Comparison of ENCODE assay signal across 9 cellular contexts in genomic region chr16:81707411-81708321, GRCh38.
DNase-seq lines count a peak whose midpoint lies in the region; TF ChIP-seq lines count a peak whose summit lies in the region.
"Had no signal": no experiment of that assay in that cellular context is flagged by ENCODE, and none has a peak within 500 bp of the region (broad histone marks: within the 10 kb centered on the region; RNA-seq: fewer than 3 reads in every experiment).

No MANE protein-coding gene starts in this region.

- H3F3A ChIP-seq in OCI-LY1 (ENCODE audit: insufficient read depth, low read length), result no peaks in the 10 kb centered on the region; the same call in 1 of the 2 replicates

- H3K9me2 ChIP-seq in OCI-LY1 (ENCODE audit: low read depth, low read length), result no peaks in the 10 kb centered on the region

- H3K4me1 ChIP-seq in OCI-LY1 (ENCODE audit: insufficient read depth, low read length, severe bottlenecking), result peaks cover 20% of the 10 kb centered on the region

- DNase-seq in ELR (ENCODE audit: low read depth) (peak; percentile 36), fibroblast of mammary gland (ENCODE audit: low read depth) (peak; percentile 63), renal cortical epithelial cell (ENCODE audit: low read depth) (peak; percentile 63), NCI-H748 treated with DMSO at 0.1 percent for 48 hours (lab: John Stamatoyannopoulos, UW) (no peak), activated gamma-delta T cell (lab: John Stamatoyannopoulos, UW) (no peak), HuH-7.5 (ENCODE audit: low spot score) (no peak), occipital lobe (lab: John Stamatoyannopoulos, UW) (no peak)
- DNase-seq: NCI-H1092 treated with DMSO at 0.1 percent for 48 hours had no signal

- H3K9me3 ChIP-seq in OCI-LY1 (ENCODE audit: low read length), result no peaks in the 10 kb centered on the region

- H3K27me3 ChIP-seq in OCI-LY1 (ENCODE audit: insufficient read depth, low read length), result no peaks in the 10 kb centered on the region

- TF ChIP-seq CTCF in OCI-LY1 (IDR thresholded peaks at IDR 0.05; ENCODE audit: low read length), result no peak
- TF ChIP-seq CTCF in fibroblast of mammary gland (conservative IDR thresholded peaks at IDR 0.05; ENCODE audit: control insufficient read depth, insufficient read depth, low read depth, low read length), result no peak

- no peaks in the 10 kb centered on the region for H3K79me2 ChIP-seq in OCI-LY1 (ENCODE audit: insufficient read depth, low read length)

- H3K4me3 ChIP-seq in OCI-LY1 (ENCODE audit: low read depth, low read length, poor library complexity, severe bottlenecking) (no peak overlapping the region), fibroblast of mammary gland (ENCODE audit: control insufficient read depth, low read depth, low read length) (no peak overlapping the region)

- no peak overlapping the region for H3K9ac ChIP-seq in OCI-LY1 (ENCODE audit: low read length)

- no peaks in the 10 kb centered on the region for H4K20me1 ChIP-seq in OCI-LY1 (ENCODE audit: insufficient read depth, low read length)

- peak overlapping the region; percentile 73 for H3K27ac ChIP-seq in OCI-LY1 (ENCODE audit: low read depth, low read length, poor library complexity, severe bottlenecking)

- no peak overlapping the region for H3K4me2 ChIP-seq in OCI-LY1 (ENCODE audit: low read length)

- no peak overlapping the region for H2AFZ ChIP-seq in OCI-LY1 (ENCODE audit: low read length)

- peaks cover 53% of the 10 kb centered on the region; the same call in 1 of the 2 replicates for H3K36me3 ChIP-seq in OCI-LY1 (ENCODE audit: insufficient read depth, low read length)

Comparison
In these comparisons a context has a peak if more than half of its experiments do, and no peak if none do; other contexts are left out.
1. DNase-seq: peak in ELR (single experiment), fibroblast of mammary gland (single experiment) and renal cortical epithelial cell (single experiment); none in NCI-H748 treated with DMSO at 0.1 percent for 48 hours (single experiment), activated gamma-delta T cell (single experiment), HuH-7.5 (single experiment) and occipital lobe (single experiment).